In the genomic region with DNA sequence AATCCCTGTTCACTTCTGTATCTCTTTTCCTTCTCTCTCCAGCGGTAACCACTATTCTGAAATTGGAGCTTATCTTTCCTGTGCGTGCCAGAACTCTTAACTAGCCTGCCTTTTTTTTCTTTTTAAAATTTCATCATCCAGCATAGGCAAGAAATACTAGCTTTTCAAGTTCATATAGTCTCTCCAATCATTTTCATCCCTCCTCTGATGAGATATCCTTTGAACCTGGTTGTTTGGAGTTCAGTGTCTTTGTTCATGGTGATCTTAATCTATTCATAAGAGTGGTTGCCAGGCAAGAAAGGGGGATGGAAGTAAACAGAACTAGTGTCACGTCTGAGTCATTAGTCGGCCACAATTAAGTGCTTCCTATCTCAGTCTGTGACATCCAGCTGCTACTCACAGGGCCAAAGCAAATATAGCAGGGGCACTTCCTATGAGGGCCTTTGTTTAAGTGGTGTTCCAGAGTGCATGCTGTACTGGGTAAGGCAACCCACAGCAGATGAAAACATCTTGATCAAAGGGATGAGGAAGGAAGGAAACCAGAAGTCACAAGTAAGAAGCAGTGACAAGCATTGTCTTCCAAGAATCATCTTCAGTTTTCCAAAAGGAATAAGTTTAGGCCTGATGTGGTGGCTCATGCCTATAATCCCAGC, we compare ENCODE assay signal across 7 cellular contexts. TPM values are rescaled to one million over a fixed set of nuclear protein-coding genes. Genes with fewer than 3 reads are reported as not detected.
DNase-seq lines count a peak whose midpoint lies in the region; ATAC-seq and TF ChIP-seq lines count a peak whose summit lies in the region.

No MANE protein-coding gene starts in this region.

- peak overlapping the region; percentile 30; the same call in 1 of the 2 replicates for H3K4me2 ChIP-seq in SK-N-SH

- POLR2A ChIA-PET in SK-N-SH (lab: Yijun Ruan, JAX): interaction anchor here (0.6 kb wide), 1 partner anchor 22 kb away, joined by 3 read pairs; no protein-coding TSS in a partner anchor

- no peaks in the 10 kb centered on the region for H3K9me3 ChIP-seq in SK-N-SH

- no peak for TF ChIP-seq EP300 in SK-N-SH (IDR thresholded peaks at IDR 0.05; ENCODE audit: borderline replicate concordance in 1 of 2, low read depth in 1 of 2, low read length in 1 of 2)

- H3K9me2 ChIP-seq in SK-N-SH: no peaks in the 10 kb centered on the region

- H3K4me3 ChIP-seq in SK-N-SH (ENCODE audit: low read depth in 2 of 2, low read length in 1 of 2): no peak overlapping the region

- 8% methylated on average over 4 of the region's 4 CpGs for WGBS in SK-N-SH (ENCODE audit: low lambda C conversion rate)

- DNase-seq in GF-D8 (lab: John Stamatoyannopoulos, UW) (peak; percentile 1), MV-4-11 (lab: John Stamatoyannopoulos, UW) (peak; percentile 81), SK-N-SH (peak; percentile 46), epithelial cell of prostate (ENCODE audit: low read depth, low spot score) (peak; percentile 62), pons (ENCODE audit: low spot score) (peak; percentile 1), hippocampal formation (lab: John Stamatoyannopoulos, UW) (no peak)

- no peak for TF ChIP-seq RAD21 in SK-N-SH (IDR thresholded peaks at IDR 0.05; ENCODE audit: low read length)

- peak overlapping the region; percentile 14; the same call in 1 of the 2 replicates for H2AFZ ChIP-seq in SK-N-SH (ENCODE audit: low read depth)

- peak overlapping the region; percentile 1 to 75; a peak in 3 of 4 replicates for H3K27ac ChIP-seq in SK-N-SH (ENCODE audit: low read depth in 2 of 2, low read length in 1 of 2)
- H3K27ac ChIP-seq in epithelial cell of prostate: peak overlapping the region; percentile 60

- ATAC-seq in GM21786 (IDR thresholded peaks at IDR 0.05; ENCODE audit: unreplicated experiment): peak; percentile 72

- no peak overlapping the region for H3K9ac ChIP-seq in SK-N-SH

- H3K36me3 ChIP-seq in SK-N-SH (replicated peaks in 1 of 2; ENCODE audit: control insufficient read depth in 1 of 2, insufficient read depth in 2 of 2, low read length in 1 of 2): no peaks in the 10 kb centered on the region

- CTCF ChIA-PET in SK-N-SH (lab: Yijun Ruan, JAX): interaction anchor here (1.1 kb wide), 1 partner anchor 18 kb away, joined by 3 read pairs; no protein-coding TSS in a partner anchor

- H3F3A ChIP-seq in SK-N-SH (replicated peaks; ENCODE audit: insufficient read depth): peaks cover 3% of the 10 kb centered on the region

- H4K20me1 ChIP-seq in SK-N-SH (ENCODE audit: insufficient read depth): no peaks in the 10 kb centered on the region

- no peaks in the 10 kb centered on the region for H3K79me2 ChIP-seq in SK-N-SH (ENCODE audit: insufficient read depth)

- H3K4me1 ChIP-seq in SK-N-SH (ENCODE audit: control insufficient read depth in 1 of 2, insufficient read depth in 2 of 2, low read depth in 1 of 2, low read length in 1 of 2): no peaks in the 10 kb centered on the region

- H3K27me3 ChIP-seq in SK-N-SH (ENCODE audit: insufficient read depth): no peaks in the 10 kb centered on the region

- TF ChIP-seq CTCF in SK-N-SH (IDR thresholded peaks at IDR 0.05): no peak

TF ChIP-seq in SK-N-SH, 30 proteins besides CTCF, POLR2A, EP300 and RAD21 (continues in another document):
- TF ChIP-seq NFIC (IDR thresholded peaks at IDR 0.05; ENCODE audit: borderline replicate concordance): no peak
- TF ChIP-seq FOXJ3 (CRISPR knock-in tag; IDR thresholded peaks at IDR 0.05): no peak
- TF ChIP-seq JUND (IDR thresholded peaks at IDR 0.05): peak; percentile 28; the same call in 1 of the 2 replicates
- no peak for TF ChIP-seq SMC3 (IDR thresholded peaks at IDR 0.05; ENCODE audit: low read depth, low read length)
- TF ChIP-seq, protein P1, sequence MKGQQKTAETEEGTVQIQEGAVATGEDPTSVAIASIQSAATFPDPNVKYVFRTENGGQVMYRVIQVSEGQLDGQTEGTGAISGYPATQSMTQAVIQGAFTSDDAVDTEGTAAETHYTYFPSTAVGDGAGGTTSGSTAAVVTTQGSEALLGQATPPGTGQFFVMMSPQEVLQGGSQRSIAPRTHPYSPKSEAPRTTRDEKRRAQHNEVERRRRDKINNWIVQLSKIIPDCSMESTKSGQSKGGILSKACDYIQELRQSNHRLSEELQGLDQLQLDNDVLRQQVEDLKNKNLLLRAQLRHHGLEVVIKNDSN (IDR thresholded peaks at IDR 0.05; ENCODE audit: borderline replicate concordance, low read depth): no peak
- TF ChIP-seq FOSL2 (IDR thresholded peaks at IDR 0.05; ENCODE audit: borderline replicate concordance, low read depth): 0 out of 2 replicates have a peak, but pooled peaks have one; percentile 28
- TF ChIP-seq EZH2phosphoT487 (IDR thresholded peaks at IDR 0.05; ENCODE audit: borderline replicate concordance, low read depth): no peak
- TF ChIP-seq MXI1 (IDR thresholded peaks at IDR 0.05; ENCODE audit: low read depth, low read length): no peak
- no peak for TF ChIP-seq TAF1 (IDR thresholded peaks at IDR 0.05; ENCODE audit: borderline replicate concordance, low read depth, low read length)
- TF ChIP-seq, protein P2, sequence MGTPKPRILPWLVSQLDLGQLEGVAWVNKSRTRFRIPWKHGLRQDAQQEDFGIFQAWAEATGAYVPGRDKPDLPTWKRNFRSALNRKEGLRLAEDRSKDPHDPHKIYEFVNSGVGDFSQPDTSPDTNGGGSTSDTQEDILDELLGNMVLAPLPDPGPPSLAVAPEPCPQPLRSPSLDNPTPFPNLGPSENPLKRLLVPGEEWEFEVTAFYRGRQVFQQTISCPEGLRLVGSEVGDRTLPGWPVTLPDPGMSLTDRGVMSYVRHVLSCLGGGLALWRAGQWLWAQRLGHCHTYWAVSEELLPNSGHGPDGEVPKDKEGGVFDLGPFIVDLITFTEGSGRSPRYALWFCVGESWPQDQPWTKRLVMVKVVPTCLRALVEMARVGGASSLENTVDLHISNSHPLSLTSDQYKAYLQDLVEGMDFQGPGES (IDR thresholded peaks at IDR 0.05; ENCODE audit: low read depth, low read length): no peak
- TF ChIP-seq, protein P3, sequence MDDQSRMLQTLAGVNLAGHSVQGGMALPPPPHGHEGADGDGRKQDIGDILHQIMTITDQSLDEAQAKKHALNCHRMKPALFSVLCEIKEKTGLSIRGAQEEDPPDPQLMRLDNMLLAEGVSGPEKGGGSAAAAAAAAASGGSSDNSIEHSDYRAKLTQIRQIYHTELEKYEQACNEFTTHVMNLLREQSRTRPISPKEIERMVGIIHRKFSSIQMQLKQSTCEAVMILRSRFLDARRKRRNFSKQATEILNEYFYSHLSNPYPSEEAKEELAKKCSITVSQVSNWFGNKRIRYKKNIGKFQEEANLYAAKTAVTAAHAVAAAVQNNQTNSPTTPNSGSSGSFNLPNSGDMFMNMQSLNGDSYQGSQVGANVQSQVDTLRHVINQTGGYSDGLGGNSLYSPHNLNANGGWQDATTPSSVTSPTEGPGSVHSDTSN (IDR thresholded peaks at IDR 0.05): peak; percentile 70
- TF ChIP-seq, protein P4, sequence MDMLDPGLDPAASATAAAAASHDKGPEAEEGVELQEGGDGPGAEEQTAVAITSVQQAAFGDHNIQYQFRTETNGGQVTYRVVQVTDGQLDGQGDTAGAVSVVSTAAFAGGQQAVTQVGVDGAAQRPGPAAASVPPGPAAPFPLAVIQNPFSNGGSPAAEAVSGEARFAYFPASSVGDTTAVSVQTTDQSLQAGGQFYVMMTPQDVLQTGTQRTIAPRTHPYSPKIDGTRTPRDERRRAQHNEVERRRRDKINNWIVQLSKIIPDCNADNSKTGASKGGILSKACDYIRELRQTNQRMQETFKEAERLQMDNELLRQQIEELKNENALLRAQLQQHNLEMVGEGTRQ (IDR thresholded peaks at IDR 0.05; ENCODE audit: borderline replicate concordance, low read depth, low read length): no peak
- no peak for TF ChIP-seq NRF1 (IDR thresholded peaks at IDR 0.05; ENCODE audit: low read depth, low read length)
- TF ChIP-seq POLR2AphosphoS5 (IDR thresholded peaks at IDR 0.05; ENCODE audit: low read depth, low read length): no peak
- TF ChIP-seq RCOR1 (IDR thresholded peaks at IDR 0.05; ENCODE audit: low read length): no peak
- TF ChIP-seq RFX5 (IDR thresholded peaks at IDR 0.05; ENCODE audit: low read length): no peak
- TF ChIP-seq, protein P5, sequence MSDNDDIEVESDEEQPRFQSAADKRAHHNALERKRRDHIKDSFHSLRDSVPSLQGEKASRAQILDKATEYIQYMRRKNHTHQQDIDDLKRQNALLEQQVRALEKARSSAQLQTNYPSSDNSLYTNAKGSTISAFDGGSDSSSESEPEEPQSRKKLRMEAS (IDR thresholded peaks at IDR 0.05; ENCODE audit: low read depth): no peak
- TF ChIP-seq, protein P6, sequence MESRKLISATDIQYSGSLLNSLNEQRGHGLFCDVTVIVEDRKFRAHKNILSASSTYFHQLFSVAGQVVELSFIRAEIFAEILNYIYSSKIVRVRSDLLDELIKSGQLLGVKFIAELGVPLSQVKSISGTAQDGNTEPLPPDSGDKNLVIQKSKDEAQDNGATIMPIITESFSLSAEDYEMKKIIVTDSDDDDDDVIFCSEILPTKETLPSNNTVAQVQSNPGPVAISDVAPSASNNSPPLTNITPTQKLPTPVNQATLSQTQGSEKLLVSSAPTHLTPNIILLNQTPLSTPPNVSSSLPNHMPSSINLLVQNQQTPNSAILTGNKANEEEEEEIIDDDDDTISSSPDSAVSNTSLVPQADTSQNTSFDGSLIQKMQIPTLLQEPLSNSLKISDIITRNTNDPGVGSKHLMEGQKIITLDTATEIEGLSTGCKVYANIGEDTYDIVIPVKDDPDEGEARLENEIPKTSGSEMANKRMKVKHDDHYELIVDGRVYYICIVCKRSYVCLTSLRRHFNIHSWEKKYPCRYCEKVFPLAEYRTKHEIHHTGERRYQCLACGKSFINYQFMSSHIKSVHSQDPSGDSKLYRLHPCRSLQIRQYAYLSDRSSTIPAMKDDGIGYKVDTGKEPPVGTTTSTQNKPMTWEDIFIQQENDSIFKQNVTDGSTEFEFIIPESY (IDR thresholded peaks at IDR 0.05; ENCODE audit: borderline replicate concordance, low read depth): no peak
- TF ChIP-seq MEF2A (IDR thresholded peaks at IDR 0.05; ENCODE audit: borderline replicate concordance, low read depth): no peak
- peak; percentile 46; the same call in 1 of the 2 replicates for TF ChIP-seq TCF12 (IDR thresholded peaks at IDR 0.05)

RNA-seq across cellular contexts. Expression of a gene that starts 56.4 kb away (rescaled TPM):
- 8.0 and 9.1 TPM in 2 replicates for polyA plus RNA-seq in SK-N-SH (2012; rRNA removed)
- polyA plus RNA-seq in SK-N-SH (2012; cell fraction: cytosol; rRNA removed): 10.7 and 12.1 TPM in 2 replicates
- polyA plus RNA-seq in SK-N-SH (2012; cell fraction: nucleus; rRNA removed): 8.1 and 9.3 TPM in 2 replicates

Comparison
In these comparisons a context has a peak if more than half of its experiments do, and no peak if none do; other contexts are left out.
1. DNase-seq: peak in GF-D8 (single experiment), MV-4-11 (single experiment), SK-N-SH (single experiment), epithelial cell of prostate (single experiment) and pons (single experiment); none in hippocampal formation (0 of 2).